Comparison of ENCODE assay signal across 1 cellular context in genomic region chr9:87954230-87954629, GRCh38.
A peak's percentile ranks its signal among the peaks of the same experiment; 100 is the strongest.
TF ChIP-seq lines count a peak whose summit lies in the region.

No MANE protein-coding gene starts in this region.

TF ChIP-seq in GM12878, 131 proteins besides CTCF, POLR2A, EP300 and RAD21:
- TF ChIP-seq ZNF384 (IDR thresholded peaks at IDR 0.05; ENCODE audit: borderline replicate concordance, low read depth, low read length) (no peak), ATF7 (IDR thresholded peaks at IDR 0.05; ENCODE audit: low read depth) (no peak), IKZF1 (conservative IDR thresholded peaks at IDR 0.05) (0 out of 2 replicates have a peak, but pooled peaks have one; percentile 20), POLR2AphosphoS5 (IDR thresholded peaks at IDR 0.05; ENCODE audit: low read length) (no peak), KAT2A (conservative IDR thresholded peaks at IDR 0.05; ENCODE audit: control insufficient read depth, low read depth, low read length) (no peak), IKZF2 (IDR thresholded peaks at IDR 0.05) (no peak)
- TF ChIP-seq, protein P1, sequence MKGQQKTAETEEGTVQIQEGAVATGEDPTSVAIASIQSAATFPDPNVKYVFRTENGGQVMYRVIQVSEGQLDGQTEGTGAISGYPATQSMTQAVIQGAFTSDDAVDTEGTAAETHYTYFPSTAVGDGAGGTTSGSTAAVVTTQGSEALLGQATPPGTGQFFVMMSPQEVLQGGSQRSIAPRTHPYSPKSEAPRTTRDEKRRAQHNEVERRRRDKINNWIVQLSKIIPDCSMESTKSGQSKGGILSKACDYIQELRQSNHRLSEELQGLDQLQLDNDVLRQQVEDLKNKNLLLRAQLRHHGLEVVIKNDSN (IDR thresholded peaks at IDR 0.05; ENCODE audit: borderline replicate concordance, extremely low read length, insufficient read depth, low read depth, low read length): no peak
